Comparison of ENCODE assay signal across 10 cellular contexts in the genomic region with DNA sequence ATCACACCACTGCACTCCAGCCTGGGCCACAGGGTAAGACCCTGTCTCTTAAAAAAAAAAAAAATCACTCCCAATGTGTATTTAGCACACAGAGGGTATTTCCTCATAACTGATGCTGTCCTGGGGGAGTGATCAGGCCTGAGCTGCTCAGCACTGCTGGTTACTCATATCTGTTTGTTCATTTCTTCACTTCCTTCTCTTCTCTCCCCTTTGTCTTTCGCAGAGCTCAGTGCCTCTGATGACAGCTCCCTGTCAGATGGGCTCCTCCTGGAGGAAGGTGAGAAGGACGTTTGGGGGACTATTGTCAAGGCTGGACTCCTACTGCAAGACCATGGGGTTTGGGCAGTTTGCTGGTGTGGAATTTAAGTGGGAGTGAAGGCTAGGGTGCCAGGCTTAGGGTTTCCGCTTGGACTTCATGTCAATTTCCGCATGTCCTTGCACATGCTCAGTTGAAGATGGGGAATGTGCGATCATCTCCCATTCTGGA. TPM values are rescaled to one million over a fixed set of nuclear protein-coding genes. Genes with fewer than 3 reads are reported as not detected.
DNase-seq lines count a peak whose midpoint lies in the region; ATAC-seq and TF ChIP-seq lines count a peak whose summit lies in the region.
"Had no signal": no experiment of that assay in that cellular context is flagged by ENCODE, and none has a peak within 500 bp of the region (broad histone marks: within the 10 kb centered on the region; RNA-seq: fewer than 3 reads in every experiment).

No MANE protein-coding gene starts in this region.

- CTCF ChIA-PET in CD8-positive, alpha-beta memory T cell (lab: Charles Lee), result interaction anchor here (1.2 to 1.7 kb wide), 2 partner anchors 64 to 72 kb away, joined by 3 to 5 read pairs; no protein-coding TSS in a partner anchor

- H3K27ac ChIP-seq in sigmoid colon, result no peak overlapping the region
- no peak overlapping the region for H3K27ac ChIP-seq in CD8-positive, alpha-beta memory T cell (ENCODE audit: low read depth, low read length)

- 20 to 64% methylated on average over 5 of the region's 5 CpGs for WGBS in sigmoid colon, 2 donors

- ATAC-seq in GM19023 (IDR thresholded peaks at IDR 0.05; ENCODE audit: unreplicated experiment), result peak; percentile 70
- peak; percentile 80 for ATAC-seq in HG02870 (IDR thresholded peaks at IDR 0.05; ENCODE audit: unreplicated experiment)

- peak; percentile 64 for DNase-seq in NOMO-1 treated with dmso at 0.1 percent for 144 hours (lab: John Stamatoyannopoulos, UW; ENCODE audit: unreplicated experiment)
- peak; percentile 32 for DNase-seq in sigmoid colon
- DNase-seq in effector CD4-positive, alpha-beta T cell, result no peak
- no peak for DNase-seq in DMS79 treated with DMSO at 0.1 percent for 48 hours (lab: John Stamatoyannopoulos, UW)
- DNase-seq in COLO829 (ENCODE audit: low spot score), result no peak
- no peak for DNase-seq in CD8-positive, alpha-beta memory T cell

- POLR2A ChIA-PET in CD8-positive, alpha-beta memory T cell (lab: Charles Lee), result no interaction called here

- no peak for TF ChIP-seq POLR2A in sigmoid colon (IDR thresholded peaks at IDR 0.05)

- H3K36me3 Mint-ChIP-seq in CD8-positive, alpha-beta memory T cell, result no peaks in the 10 kb centered on the region

- no peak overlapping the region for H3K4me3 ChIP-seq in sigmoid colon
- H3K4me3 ChIP-seq in CD8-positive, alpha-beta memory T cell (ENCODE audit: low read length), result no peak overlapping the region

- H3K4me1 ChIP-seq in sigmoid colon, result no peaks in the 10 kb centered on the region
- H3K4me1 ChIP-seq in CD8-positive, alpha-beta memory T cell (ENCODE audit: insufficient read depth, low read length), result peaks cover 14% of the 10 kb centered on the region

- H3K27ac Mint-ChIP-seq in CD8-positive, alpha-beta memory T cell, result peak overlapping the region in 1 of 8 donors; percentile 3

- H3K27me3 ChIP-seq in sigmoid colon, result no peaks in the 10 kb centered on the region
- H3K27me3 ChIP-seq in CD8-positive, alpha-beta memory T cell (ENCODE audit: insufficient read depth, low read length, poor library complexity, severe bottlenecking), result no peaks in the 10 kb centered on the region

- TF ChIP-seq CTCF in sigmoid colon (IDR thresholded peaks at IDR 0.05), result no peak

- no peaks in the 10 kb centered on the region for H3K9me3 Mint-ChIP-seq in CD8-positive, alpha-beta memory T cell

- H3K4me1 Mint-ChIP-seq in CD8-positive, alpha-beta memory T cell, result peaks cover 16 to 44% (median 25%) of the 10 kb centered on the region in 3 donors

- no peak overlapping the region for H3K4me3 Mint-ChIP-seq in CD8-positive, alpha-beta memory T cell

- peaks cover 6 to 11% of the 10 kb centered on the region in 2 donors for H3K27me3 Mint-ChIP-seq in CD8-positive, alpha-beta memory T cell

- H3K9me3 ChIP-seq in sigmoid colon, result no peaks in the 10 kb centered on the region
- H3K9me3 ChIP-seq in CD8-positive, alpha-beta memory T cell (ENCODE audit: low read length), result no peaks in the 10 kb centered on the region

- no peak for TF ChIP-seq EP300 in sigmoid colon (IDR thresholded peaks at IDR 0.05)

- intact Hi-C loops in sigmoid colon (cut with DNase I), result no loop called here

- H3K36me3 ChIP-seq in sigmoid colon, result no peaks in the 10 kb centered on the region
- H3K36me3 ChIP-seq in CD8-positive, alpha-beta memory T cell (ENCODE audit: insufficient read depth, low read length), result no peaks in the 10 kb centered on the region

RNA-seq across cellular contexts. Expression of a gene that starts 13.0 kb away (rescaled TPM):
- total RNA-seq in sigmoid colon, result 1 to 10 TPM in 1 of 4 donors, under 1 TPM in 3; 0.27 to 1.4 (median 0.44) TPM
- polyA plus RNA-seq in sigmoid colon, result 100 to 1,000 TPM in 2 of 3 donors, 10 to 100 TPM in 1; 78.9 to 176 (median 138) TPM
- total RNA-seq in CD8-positive, alpha-beta memory T cell, result under 1 TPM; 0.09 to 0.24 TPM
- 0.37 TPM for polyA plus RNA-seq in CD8-positive, alpha-beta memory T cell
- total RNA-seq: SK-MEL-5 had no signal

RNA-seq across cellular contexts. Expression of a gene that starts 34.9 kb away (rescaled TPM):
- not detected for total RNA-seq in sigmoid colon
- polyA plus RNA-seq in sigmoid colon, result 1 to 10 TPM in 1 of 3 donors, not detected in 2; 1.0 TPM
- under 1 TPM; 0.18 to 0.44 TPM for total RNA-seq in CD8-positive, alpha-beta memory T cell
- polyA plus RNA-seq in CD8-positive, alpha-beta memory T cell, result 34.0 TPM
- total RNA-seq: astrocyte, SK-MEL-5 had no signal

Comparison
In these comparisons a context has a peak if more than half of its experiments do, and no peak if none do; other contexts are left out.
1. DNase-seq: peak in NOMO-1 treated with dmso at 0.1 percent for 144 hours (single experiment) and sigmoid colon (single experiment); none in effector CD4-positive, alpha-beta T cell (single experiment), DMS79 treated with DMSO at 0.1 percent for 48 hours (single experiment), COLO829 (single experiment) and CD8-positive, alpha-beta memory T cell (0 of 5).